9 cellular contexts compared by ENCODE assay signal in genomic region chr1:6392081-6392879, GRCh38. TPM values are rescaled to one million over a fixed set of nuclear protein-coding genes. Genes with fewer than 3 reads are reported as not detected.
DNase-seq lines count a peak whose midpoint lies in the region; ATAC-seq and TF ChIP-seq lines count a peak whose summit lies in the region.
"Had no signal": no experiment of that assay in that cellular context is flagged by ENCODE, and none has a peak within 500 bp of the region (broad histone marks: within the 10 kb centered on the region; RNA-seq: fewer than 3 reads in every experiment).

No MANE protein-coding gene starts in this region.

- no peak overlapping the region for H3K9ac ChIP-seq in liver (ENCODE audit: low read depth in 1 of 2, low read length in 2 of 2)

- no peak for TF ChIP-seq RAD21 in liver (IDR thresholded peaks at IDR 0.05)

- H3K9me3 ChIP-seq in MG63: no peaks in the 10 kb centered on the region
- no peaks in the 10 kb centered on the region for H3K9me3 ChIP-seq in ascending aorta
- H3K9me3 ChIP-seq in liver (ENCODE audit: control insufficient read depth in 4 of 4, low read length in 3 of 4): no peaks in the 10 kb centered on the region
- no peaks in the 10 kb centered on the region for H3K9me3 ChIP-seq in testis
- H3K9me3 ChIP-seq: body of pancreas had no signal

- peaks cover 29% of the 10 kb centered on the region for H3K4me1 Mint-ChIP-seq in activated CD4-positive, alpha-beta T cell treated with anti-CD3 and anti-CD28 coated beads, Interleukin-2, amount 10 ng/mL, durations not matched to agents 24 days and 14 days

- no peaks in the 10 kb centered on the region for H3K27me3 ChIP-seq in MG63
- H3K27me3 ChIP-seq in ascending aorta: no peaks in the 10 kb centered on the region
- no peaks in the 10 kb centered on the region for H3K27me3 ChIP-seq in liver (ENCODE audit: control insufficient read depth in 4 of 4, insufficient read depth in 4 of 4, low read length in 3 of 4)
- no peaks in the 10 kb centered on the region for H3K27me3 ChIP-seq in testis
- H3K27me3 ChIP-seq: body of pancreas had no signal

- H3K36me3 Mint-ChIP-seq in activated CD4-positive, alpha-beta T cell treated with anti-CD3 and anti-CD28 coated beads, Interleukin-2, amount 10 ng/mL, durations not matched to agents 24 days and 14 days (ENCODE audit: low read depth): peaks cover 7% of the 10 kb centered on the region

- no peak for TF ChIP-seq POLR2A in testis (IDR thresholded peaks at IDR 0.05)

- peak overlapping the region; percentile 95 to 99 for H3K27ac ChIP-seq in ascending aorta
- H3K27ac ChIP-seq in liver (ENCODE audit: low read depth in 1 of 2, low read length in 2 of 2): no peak overlapping the region
- H3K27ac ChIP-seq in testis: no peak overlapping the region

- DNase-seq in activated CD4-positive, alpha-beta T cell treated with anti-CD3 and anti-CD28 coated beads, Interleukin-2, amount 10 ng/mL, durations not matched to agents 24 days and 14 days: peak; percentile 73
- DNase-seq in activated CD4-positive, alpha-beta T cell treated with anti-CD3 and anti-CD28 coated beads, Interleukin-2, amount 50 U/mL, for 4 hours: no peak
- DNase-seq in MG63 (no peak), ascending aorta (ENCODE audit: low spot score in 2 of 2) (no peak), testis (no peak), sciatic nerve (ENCODE audit: low spot score) (no peak)

- H3K4me3 ChIP-seq in MG63 (peak overlapping the region; percentile 68), ascending aorta (peak overlapping the region; percentile 66 to 84), liver (ENCODE audit: low read depth in 1 of 3, low read length in 3 of 3) (peak overlapping the region in 2 of 3 donors; percentile 32 to 83), testis (peak overlapping the region; percentile 74 to 75)
- H3K4me3 ChIP-seq: body of pancreas had no signal

- no peaks in the 10 kb centered on the region for H3K9me3 Mint-ChIP-seq in activated CD4-positive, alpha-beta T cell treated with anti-CD3 and anti-CD28 coated beads, Interleukin-2, amount 10 ng/mL, durations not matched to agents 24 days and 14 days

- ATAC-seq in GM19324 (IDR thresholded peaks at IDR 0.05; ENCODE audit: low FRiP score, unreplicated experiment) (no peak), sciatic nerve (no peak)

- H3K36me3 ChIP-seq in MG63 (no peaks in the 10 kb centered on the region), ascending aorta (no peaks in the 10 kb centered on the region), liver (ENCODE audit: control insufficient read depth in 4 of 4, insufficient read depth in 3 of 4, low read depth in 1 of 4, low read length in 3 of 4) (no peaks in the 10 kb centered on the region), testis (ENCODE audit: low read depth, missing control alignments) (no peaks in the 10 kb centered on the region)

- no peak for TF ChIP-seq CTCF in ascending aorta (IDR thresholded peaks at IDR 0.05)
- TF ChIP-seq CTCF in liver (IDR thresholded peaks at IDR 0.05; ENCODE audit: low read depth, low read length, missing input control): no peak
- TF ChIP-seq CTCF in testis (IDR thresholded peaks at IDR 0.05): no peak

- no peaks in the 10 kb centered on the region for H3K27me3 Mint-ChIP-seq in activated CD4-positive, alpha-beta T cell treated with anti-CD3 and anti-CD28 coated beads, Interleukin-2, amount 10 ng/mL, durations not matched to agents 24 days and 14 days

- H3K4me1 ChIP-seq in ascending aorta (peaks cover 4 to 13% of the 10 kb centered on the region in 2 donors), liver (ENCODE audit: control insufficient read depth in 4 of 4, insufficient read depth in 4 of 4, low read length in 3 of 4) (peaks cover 3 to 20% (median 15%) of the 10 kb centered on the region in 4 donors), testis (peaks cover 6% of the 10 kb centered on the region)

- intact Hi-C loops in activated CD4-positive, alpha-beta T cell treated with anti-CD3 and anti-CD28 coated beads, Interleukin-2, amount 10 ng/mL, durations not matched to agents 24 days and 14 days (cut with micrococcal nuclease): loop anchor here (5.0 to 10.0 kb wide), 2 partner anchors 185 to 397 kb away; partner anchors contain the start of genes NPHP4 and RNF207
- intact Hi-C loops in ascending aorta (cut with DNase I): loop anchor here (10.0 kb wide), 1 partner anchor 163 kb away; the partner anchor contains the start of genes NOL9 and TAS1R1
- intact Hi-C loops in testis (cut with DNase I; ENCODE audit: low total_unique reads): no loop called here
- intact Hi-C loops in sciatic nerve (cut with DNase I): no loop called here

- H3K4me3 Mint-ChIP-seq in activated CD4-positive, alpha-beta T cell treated with anti-CD3 and anti-CD28 coated beads, Interleukin-2, amount 10 ng/mL, durations not matched to agents 24 days and 14 days: peak overlapping the region; percentile 93

- peak overlapping the region; percentile 78 for H3K27ac Mint-ChIP-seq in activated CD4-positive, alpha-beta T cell treated with anti-CD3 and anti-CD28 coated beads, Interleukin-2, amount 10 ng/mL, durations not matched to agents 24 days and 14 days

- WGBS in liver: 24% methylated on average over 18 of the region's 18 CpGs
- 10 to 18% methylated on average over 11 to 18 of the region's 18 CpGs for WGBS in testis, 2 donors

TF ChIP-seq in liver, 16 proteins besides CTCF, POLR2A, EP300 and RAD21:
- TF ChIP-seq FOXA2 (IDR thresholded peaks at IDR 0.05): no peak
- TF ChIP-seq FOXA1 (IDR thresholded peaks at IDR 0.05): no peak
- TF ChIP-seq EGR1 (IDR thresholded peaks at IDR 0.05; ENCODE audit: low read depth in 2 of 2): no peak
- TF ChIP-seq SP1 (IDR thresholded peaks at IDR 0.05): no peak
- no peak for TF ChIP-seq MAX (IDR thresholded peaks at IDR 0.05)
- TF ChIP-seq JUND (IDR thresholded peaks at IDR 0.05): no peak
- TF ChIP-seq YY1 (IDR thresholded peaks at IDR 0.05): no peak
- TF ChIP-seq HNF4A (conservative IDR thresholded peaks at IDR 0.05): no peak
- no peak for TF ChIP-seq NR2F2 (IDR thresholded peaks at IDR 0.05)
- TF ChIP-seq, protein P1, sequence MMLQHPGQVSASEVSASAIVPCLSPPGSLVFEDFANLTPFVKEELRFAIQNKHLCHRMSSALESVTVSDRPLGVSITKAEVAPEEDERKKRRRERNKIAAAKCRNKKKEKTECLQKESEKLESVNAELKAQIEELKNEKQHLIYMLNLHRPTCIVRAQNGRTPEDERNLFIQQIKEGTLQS (IDR thresholded peaks at IDR 0.05): no peak
- TF ChIP-seq RXRA (IDR thresholded peaks at IDR 0.05): no peak
- TF ChIP-seq GABPA (IDR thresholded peaks at IDR 0.05 in 1 of 2, conservative IDR thresholded peaks at IDR 0.05 in 1 of 2): no peak

RNA-seq across cellular contexts. Expression of gene ACOT7, which starts 1.3 kb away (rescaled TPM):
- total RNA-seq in activated CD4-positive, alpha-beta T cell treated with anti-CD3 and anti-CD28 coated beads, Interleukin-2, amount 10 ng/mL, durations not matched to agents 24 days and 14 days: 133 and 136 TPM in 2 replicates
- 80.9 and 91.4 TPM in 2 replicates for total RNA-seq in MG63 (2014; rRNA removed; shearing (Covaris generic); ENCODE audit: low replicate concordance)
- total RNA-seq in ascending aorta (16.1 TPM), liver (10 to 100 TPM in 1 of 2 donors, 1 to 10 TPM in 1; 8.7 to 11.0 TPM), testis (10 to 100 TPM; 50.3 to 52.5 TPM), sciatic nerve (11.9 TPM)
- polyA plus RNA-seq in liver (10 to 100 TPM in 1 of 2 donors, 1 to 10 TPM in 1; 9.7 to 14.4 TPM), testis (ENCODE audit: insufficient read depth, low read depth, low replicate concordance) (72.8 TPM)

RNA-seq across cellular contexts. Expression of gene HES2, which starts 27.4 kb away (rescaled TPM):
- total RNA-seq in activated CD4-positive, alpha-beta T cell treated with anti-CD3 and anti-CD28 coated beads, Interleukin-2, amount 10 ng/mL, durations not matched to agents 24 days and 14 days: 0.19 and 0.26 TPM in 2 replicates
- total RNA-seq in MG63 (2014; rRNA removed; shearing (Covaris generic); ENCODE audit: low replicate concordance): 0.59 TPM in 1 of 2 replicates, not detected in the other
- not detected for total RNA-seq in ascending aorta
- total RNA-seq in liver: not detected
- under 1 TPM in 1 of 2 donors, not detected in 1; 0.10 TPM for polyA plus RNA-seq in liver
- 1 to 10 TPM; 2.4 to 5.0 TPM for total RNA-seq in testis
- polyA plus RNA-seq in testis (ENCODE audit: insufficient read depth, low read depth, low replicate concordance): 2.6 TPM
- total RNA-seq in sciatic nerve: not detected

RNA-seq across cellular contexts. Expression of gene ESPN, which starts 32.3 kb away (rescaled TPM):
- total RNA-seq in activated CD4-positive, alpha-beta T cell treated with anti-CD3 and anti-CD28 coated beads, Interleukin-2, amount 10 ng/mL, durations not matched to agents 24 days and 14 days: 0.49 and 1.3 TPM in 2 replicates
- total RNA-seq in MG63 (2014; rRNA removed; shearing (Covaris generic); ENCODE audit: low replicate concordance): not detected in 2 replicates
- 2.2 TPM for total RNA-seq in ascending aorta
- total RNA-seq in liver: 10 to 100 TPM; 61.5 to 66.1 TPM
- polyA plus RNA-seq in liver: 100 to 1,000 TPM in 1 of 2 donors, 10 to 100 TPM in 1; 70.3 to 103 TPM
- total RNA-seq in testis: 100 to 1,000 TPM; 396 to 404 TPM
- 270 TPM for polyA plus RNA-seq in testis (ENCODE audit: insufficient read depth, low read depth, low replicate concordance)
- 14.4 TPM for total RNA-seq in sciatic nerve

Comparison
In these comparisons a context has a peak if more than half of its experiments do, and no peak if none do; other contexts are left out.
1. H3K27ac ChIP-seq: peak in ascending aorta (2 of 2); none in liver (0 of 2) and testis (0 of 2).
2. RNA of gene ESPN, which starts 32.3 kb away (total RNA-seq): 396 to 404 TPM in testis; 61.5 to 66.1 TPM in liver, 14.4 TPM in sciatic nerve (single experiment), 2.2 TPM in ascending aorta (single experiment), 0.49 to 1.3 TPM in activated CD4-positive, alpha-beta T cell treated with anti-CD3 and anti-CD28 coated beads, Interleukin-2, amount 10 ng/mL, durations not matched to agents 24 days and 14 days and not detected in MG63; every median in the first group is over 4 times any median in the second.
3. intact Hi-C loops: an anchor here in activated CD4-positive, alpha-beta T cell treated with anti-CD3 and anti-CD28 coated beads, Interleukin-2, amount 10 ng/mL, durations not matched to agents 24 days and 14 days (5.0 to 10.0 kb wide) and ascending aorta (10.0 kb wide); none called in testis and sciatic nerve.
4. Peak in every context shown above with its lines, with median percentiles within 50 percentile points of each other: H3K4me3 ChIP-seq.